ENCODE assay signal across 1 cellular context in genomic region chr20:31953749-31954148, GRCh38.
TF ChIP-seq lines count a peak whose summit lies in the region.

No MANE protein-coding gene starts in this region.

TF ChIP-seq in K562, 482 proteins besides CTCF, POLR2A, EP300 and RAD21:
- TF ChIP-seq CBX5 (IDR thresholded peaks at IDR 0.05; ENCODE audit: borderline replicate concordance, low read depth) (0 out of 2 replicates have a peak, but pooled peaks have one; percentile 31), ZNF133 (CRISPR knock-in tag; IDR thresholded peaks at IDR 0.05) (no peak), ZBTB11 (CRISPR knock-in tag; IDR thresholded peaks at IDR 0.05) (no peak), NEUROD1 (IDR thresholded peaks at IDR 0.05; ENCODE audit: borderline replicate concordance, low read depth, low read length, partially characterized antibody) (no peak), SMARCA5 (IDR thresholded peaks at IDR 0.05) (no peak), PURB (CRISPR knock-in tag; IDR thresholded peaks at IDR 0.05; ENCODE audit: low read depth) (no peak), ZFP30 (CRISPR knock-in tag; IDR thresholded peaks at IDR 0.05; ENCODE audit: borderline replicate concordance) (no peak), NR2C2 (CRISPR knock-in tag; IDR thresholded peaks at IDR 0.05) (peak; percentile 68; the same call in 1 of the 2 replicates), NR2C2 (tag; IDR thresholded peaks at IDR 0.05) (peak; percentile 69; the same call in 1 of the 2 replicates), ZNF764 (CRISPR knock-in tag; IDR thresholded peaks at IDR 0.05; ENCODE audit: low read depth) (no peak), CBX3 (IDR thresholded peaks at IDR 0.05; ENCODE audit: borderline replicate concordance in 1 of 2, low read length in 2 of 2) (peak in 1 of 2 experiments; percentile 87; a peak in 1 of 3 replicates), ZNF707 (CRISPR knock-in tag; conservative IDR thresholded peaks at IDR 0.05) (no peak), SAFB (IDR thresholded peaks at IDR 0.05; ENCODE audit: borderline replicate concordance, low read depth, low read length) (no peak), NR2C1 (IDR thresholded peaks at IDR 0.05) (peak; percentile 77), NR2C1 (tag; IDR thresholded peaks at IDR 0.05) (peak; percentile 79), ZC3H11A (IDR thresholded peaks at IDR 0.05; ENCODE audit: low read depth, low read length) (no peak), POLR2B (IDR thresholded peaks at IDR 0.05; ENCODE audit: low read depth, partially characterized antibody) (no peak)
